Comparison of ENCODE assay signal across 1 cellular context in the genomic region with DNA sequence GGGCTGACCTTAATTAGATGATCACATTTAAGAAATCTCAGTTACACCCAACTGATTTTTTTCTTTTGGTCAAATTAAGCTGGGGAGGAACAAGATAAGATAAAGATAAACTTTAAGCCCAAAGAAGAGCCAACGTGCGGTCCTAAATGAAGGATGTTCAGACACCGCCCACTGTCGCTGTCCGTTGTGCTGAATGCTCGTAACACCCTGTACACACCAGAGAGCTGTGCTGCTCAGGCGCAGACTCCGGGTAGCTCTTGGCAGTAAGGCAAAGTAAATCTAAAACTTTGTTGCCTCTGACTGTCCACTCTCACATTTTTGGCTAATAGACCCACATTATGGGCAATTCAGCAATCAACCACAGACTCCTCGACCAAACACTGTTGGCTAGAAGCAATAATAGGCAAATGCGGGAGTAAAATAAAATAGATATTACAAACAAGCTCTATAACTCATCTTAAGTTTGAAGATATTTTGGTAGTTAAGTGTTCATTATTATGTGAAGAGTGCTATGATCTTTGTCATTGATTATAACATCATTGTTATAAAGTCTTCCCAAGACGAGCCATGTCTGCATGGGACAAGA.
TF ChIP-seq lines count a peak whose summit lies in the region.

No MANE protein-coding gene starts in this region.

TF ChIP-seq in SK-N-SH, 30 proteins besides CTCF, POLR2A, EP300 and RAD21 (continued from another document):
- TF ChIP-seq REST (IDR thresholded peaks at IDR 0.05; ENCODE audit: low read depth, low read length) (peak; percentile 99), GATA2 (CRISPR knock-in tag; IDR thresholded peaks at IDR 0.05) (no peak)
